ENCODE assay signal across 1 cellular context in genomic region chr6:21987501-21987957, GRCh38.
TF ChIP-seq lines count a peak whose summit lies in the region.

No MANE protein-coding gene starts in this region.

TF ChIP-seq in K562, 482 proteins besides CTCF, POLR2A, EP300 and RAD21 (continued from another document and continues in another):
- TF ChIP-seq, protein P1, sequence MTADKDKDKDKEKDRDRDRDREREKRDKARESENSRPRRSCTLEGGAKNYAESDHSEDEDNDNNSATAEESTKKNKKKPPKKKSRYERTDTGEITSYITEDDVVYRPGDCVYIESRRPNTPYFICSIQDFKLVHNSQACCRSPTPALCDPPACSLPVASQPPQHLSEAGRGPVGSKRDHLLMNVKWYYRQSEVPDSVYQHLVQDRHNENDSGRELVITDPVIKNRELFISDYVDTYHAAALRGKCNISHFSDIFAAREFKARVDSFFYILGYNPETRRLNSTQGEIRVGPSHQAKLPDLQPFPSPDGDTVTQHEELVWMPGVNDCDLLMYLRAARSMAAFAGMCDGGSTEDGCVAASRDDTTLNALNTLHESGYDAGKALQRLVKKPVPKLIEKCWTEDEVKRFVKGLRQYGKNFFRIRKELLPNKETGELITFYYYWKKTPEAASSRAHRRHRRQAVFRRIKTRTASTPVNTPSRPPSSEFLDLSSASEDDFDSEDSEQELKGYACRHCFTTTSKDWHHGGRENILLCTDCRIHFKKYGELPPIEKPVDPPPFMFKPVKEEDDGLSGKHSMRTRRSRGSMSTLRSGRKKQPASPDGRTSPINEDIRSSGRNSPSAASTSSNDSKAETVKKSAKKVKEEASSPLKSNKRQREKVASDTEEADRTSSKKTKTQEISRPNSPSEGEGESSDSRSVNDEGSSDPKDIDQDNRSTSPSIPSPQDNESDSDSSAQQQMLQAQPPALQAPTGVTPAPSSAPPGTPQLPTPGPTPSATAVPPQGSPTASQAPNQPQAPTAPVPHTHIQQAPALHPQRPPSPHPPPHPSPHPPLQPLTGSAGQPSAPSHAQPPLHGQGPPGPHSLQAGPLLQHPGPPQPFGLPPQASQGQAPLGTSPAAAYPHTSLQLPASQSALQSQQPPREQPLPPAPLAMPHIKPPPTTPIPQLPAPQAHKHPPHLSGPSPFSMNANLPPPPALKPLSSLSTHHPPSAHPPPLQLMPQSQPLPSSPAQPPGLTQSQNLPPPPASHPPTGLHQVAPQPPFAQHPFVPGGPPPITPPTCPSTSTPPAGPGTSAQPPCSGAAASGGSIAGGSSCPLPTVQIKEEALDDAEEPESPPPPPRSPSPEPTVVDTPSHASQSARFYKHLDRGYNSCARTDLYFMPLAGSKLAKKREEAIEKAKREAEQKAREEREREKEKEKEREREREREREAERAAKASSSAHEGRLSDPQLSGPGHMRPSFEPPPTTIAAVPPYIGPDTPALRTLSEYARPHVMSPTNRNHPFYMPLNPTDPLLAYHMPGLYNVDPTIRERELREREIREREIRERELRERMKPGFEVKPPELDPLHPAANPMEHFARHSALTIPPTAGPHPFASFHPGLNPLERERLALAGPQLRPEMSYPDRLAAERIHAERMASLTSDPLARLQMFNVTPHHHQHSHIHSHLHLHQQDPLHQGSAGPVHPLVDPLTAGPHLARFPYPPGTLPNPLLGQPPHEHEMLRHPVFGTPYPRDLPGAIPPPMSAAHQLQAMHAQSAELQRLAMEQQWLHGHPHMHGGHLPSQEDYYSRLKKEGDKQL (CRISPR knock-in tag; IDR thresholded peaks at IDR 0.05; ENCODE audit: borderline replicate concordance), result no peak
- TF ChIP-seq SAP30 (IDR thresholded peaks at IDR 0.05; ENCODE audit: borderline replicate concordance, insufficient read depth, low read depth, low read length, poor library complexity, severe bottlenecking), result no peak
- no peak; the same call in 1 of the 2 replicates for TF ChIP-seq NFRKB (IDR thresholded peaks at IDR 0.05; ENCODE audit: low read depth)
- TF ChIP-seq U2AF2 (optimal IDR thresholded peaks at IDR 0.05; ENCODE audit: low read depth, low read length), result no peak
- no peak for TF ChIP-seq SIRT6 (IDR thresholded peaks at IDR 0.05; ENCODE audit: low read depth, low read length)
- no peak for TF ChIP-seq ZKSCAN3 (CRISPR knock-in tag; IDR thresholded peaks at IDR 0.05)
- no peak for TF ChIP-seq NFIX (CRISPR knock-in tag; IDR thresholded peaks at IDR 0.05; ENCODE audit: low read depth)
- peak; percentile 85 for TF ChIP-seq GABPA (tag; conservative IDR thresholded peaks at IDR 0.05; ENCODE audit: low read depth)
- TF ChIP-seq ZNF696 (CRISPR knock-in tag; conservative IDR thresholded peaks at IDR 0.05), result no peak
- peak; percentile 67 for TF ChIP-seq POLR2H (tag; IDR thresholded peaks at IDR 0.05; ENCODE audit: low read depth)
- no peak for TF ChIP-seq TSC22D4 (tag; IDR thresholded peaks at IDR 0.05)
- TF ChIP-seq ZNF175 (CRISPR knock-in tag; IDR thresholded peaks at IDR 0.05; ENCODE audit: low read depth), result no peak; the same call in 1 of the 2 replicates
- no peak for TF ChIP-seq ZNF124 (CRISPR knock-in tag; IDR thresholded peaks at IDR 0.05)
- peak; percentile 81 for TF ChIP-seq BHLHE40 (IDR thresholded peaks at IDR 0.05; ENCODE audit: low read length)
- TF ChIP-seq, protein P2, sequence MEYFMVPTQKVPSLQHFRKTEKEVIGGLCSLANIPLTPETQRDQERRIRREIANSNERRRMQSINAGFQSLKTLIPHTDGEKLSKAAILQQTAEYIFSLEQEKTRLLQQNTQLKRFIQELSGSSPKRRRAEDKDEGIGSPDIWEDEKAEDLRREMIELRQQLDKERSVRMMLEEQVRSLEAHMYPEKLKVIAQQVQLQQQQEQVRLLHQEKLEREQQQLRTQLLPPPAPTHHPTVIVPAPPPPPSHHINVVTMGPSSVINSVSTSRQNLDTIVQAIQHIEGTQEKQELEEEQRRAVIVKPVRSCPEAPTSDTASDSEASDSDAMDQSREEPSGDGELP (CRISPR knock-in tag; IDR thresholded peaks at IDR 0.05; ENCODE audit: borderline replicate concordance), result no peak
- 0 out of 2 replicates have a peak, but pooled peaks have one; percentile 21 for TF ChIP-seq GTF2E2 (tag; IDR thresholded peaks at IDR 0.05)
- TF ChIP-seq ZNF232 (CRISPR knock-in tag; IDR thresholded peaks at IDR 0.05), result no peak
- TF ChIP-seq SP1 (CRISPR knock-in tag; IDR thresholded peaks at IDR 0.05), result no peak
- TF ChIP-seq NBN (IDR thresholded peaks at IDR 0.05; ENCODE audit: low read depth), result no peak
- 0 out of 2 replicates have a peak, but pooled peaks have one; percentile 54 for TF ChIP-seq MBD1 (CRISPR knock-in tag; IDR thresholded peaks at IDR 0.05)
- TF ChIP-seq DNMT1 (IDR thresholded peaks at IDR 0.05), result no peak
- no peak for TF ChIP-seq THRB (CRISPR knock-in tag; conservative IDR thresholded peaks at IDR 0.05)
- TF ChIP-seq RNF2 (IDR thresholded peaks at IDR 0.05), result peak; percentile 71; the same call in 1 of the 2 replicates
- no peak for TF ChIP-seq MYC (IDR thresholded peaks at IDR 0.05; ENCODE audit: low read depth, low read length)
- no peak for TF ChIP-seq MYC (CRISPR knock-in tag; IDR thresholded peaks at IDR 0.05; ENCODE audit: borderline replicate concordance, low read depth)
- peak; percentile 87 for TF ChIP-seq LEF1 (IDR thresholded peaks at IDR 0.05)
- TF ChIP-seq DMBX1 (CRISPR knock-in tag; IDR thresholded peaks at IDR 0.05; ENCODE audit: borderline replicate concordance), result peak; percentile 59; the same call in 1 of the 2 replicates
- TF ChIP-seq MCM3 (IDR thresholded peaks at IDR 0.05), result no peak
- TF ChIP-seq FUS (optimal IDR thresholded peaks at IDR 0.05; ENCODE audit: low read depth, low read length), result no peak
- TF ChIP-seq PTTG1 (tag; IDR thresholded peaks at IDR 0.05; ENCODE audit: low read depth), result no peak
- TF ChIP-seq HDAC2 (IDR thresholded peaks at IDR 0.05), result no peak
- TF ChIP-seq KLF6 (CRISPR knock-in tag; IDR thresholded peaks at IDR 0.05; ENCODE audit: borderline replicate concordance), result no peak
- TF ChIP-seq ZBED1 (IDR thresholded peaks at IDR 0.05), result no peak
- TF ChIP-seq, protein P3, sequence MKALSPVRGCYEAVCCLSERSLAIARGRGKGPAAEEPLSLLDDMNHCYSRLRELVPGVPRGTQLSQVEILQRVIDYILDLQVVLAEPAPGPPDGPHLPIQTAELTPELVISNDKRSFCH (CRISPR knock-in tag; IDR thresholded peaks at IDR 0.05), result no peak
- TF ChIP-seq, protein P3 (tag; IDR thresholded peaks at IDR 0.05), result no peak
- no peak for TF ChIP-seq ZNF224 (CRISPR knock-in tag; IDR thresholded peaks at IDR 0.05)
- TF ChIP-seq ELF1 (tag; IDR thresholded peaks at IDR 0.05), result peak; percentile 81
- TF ChIP-seq, protein P4, sequence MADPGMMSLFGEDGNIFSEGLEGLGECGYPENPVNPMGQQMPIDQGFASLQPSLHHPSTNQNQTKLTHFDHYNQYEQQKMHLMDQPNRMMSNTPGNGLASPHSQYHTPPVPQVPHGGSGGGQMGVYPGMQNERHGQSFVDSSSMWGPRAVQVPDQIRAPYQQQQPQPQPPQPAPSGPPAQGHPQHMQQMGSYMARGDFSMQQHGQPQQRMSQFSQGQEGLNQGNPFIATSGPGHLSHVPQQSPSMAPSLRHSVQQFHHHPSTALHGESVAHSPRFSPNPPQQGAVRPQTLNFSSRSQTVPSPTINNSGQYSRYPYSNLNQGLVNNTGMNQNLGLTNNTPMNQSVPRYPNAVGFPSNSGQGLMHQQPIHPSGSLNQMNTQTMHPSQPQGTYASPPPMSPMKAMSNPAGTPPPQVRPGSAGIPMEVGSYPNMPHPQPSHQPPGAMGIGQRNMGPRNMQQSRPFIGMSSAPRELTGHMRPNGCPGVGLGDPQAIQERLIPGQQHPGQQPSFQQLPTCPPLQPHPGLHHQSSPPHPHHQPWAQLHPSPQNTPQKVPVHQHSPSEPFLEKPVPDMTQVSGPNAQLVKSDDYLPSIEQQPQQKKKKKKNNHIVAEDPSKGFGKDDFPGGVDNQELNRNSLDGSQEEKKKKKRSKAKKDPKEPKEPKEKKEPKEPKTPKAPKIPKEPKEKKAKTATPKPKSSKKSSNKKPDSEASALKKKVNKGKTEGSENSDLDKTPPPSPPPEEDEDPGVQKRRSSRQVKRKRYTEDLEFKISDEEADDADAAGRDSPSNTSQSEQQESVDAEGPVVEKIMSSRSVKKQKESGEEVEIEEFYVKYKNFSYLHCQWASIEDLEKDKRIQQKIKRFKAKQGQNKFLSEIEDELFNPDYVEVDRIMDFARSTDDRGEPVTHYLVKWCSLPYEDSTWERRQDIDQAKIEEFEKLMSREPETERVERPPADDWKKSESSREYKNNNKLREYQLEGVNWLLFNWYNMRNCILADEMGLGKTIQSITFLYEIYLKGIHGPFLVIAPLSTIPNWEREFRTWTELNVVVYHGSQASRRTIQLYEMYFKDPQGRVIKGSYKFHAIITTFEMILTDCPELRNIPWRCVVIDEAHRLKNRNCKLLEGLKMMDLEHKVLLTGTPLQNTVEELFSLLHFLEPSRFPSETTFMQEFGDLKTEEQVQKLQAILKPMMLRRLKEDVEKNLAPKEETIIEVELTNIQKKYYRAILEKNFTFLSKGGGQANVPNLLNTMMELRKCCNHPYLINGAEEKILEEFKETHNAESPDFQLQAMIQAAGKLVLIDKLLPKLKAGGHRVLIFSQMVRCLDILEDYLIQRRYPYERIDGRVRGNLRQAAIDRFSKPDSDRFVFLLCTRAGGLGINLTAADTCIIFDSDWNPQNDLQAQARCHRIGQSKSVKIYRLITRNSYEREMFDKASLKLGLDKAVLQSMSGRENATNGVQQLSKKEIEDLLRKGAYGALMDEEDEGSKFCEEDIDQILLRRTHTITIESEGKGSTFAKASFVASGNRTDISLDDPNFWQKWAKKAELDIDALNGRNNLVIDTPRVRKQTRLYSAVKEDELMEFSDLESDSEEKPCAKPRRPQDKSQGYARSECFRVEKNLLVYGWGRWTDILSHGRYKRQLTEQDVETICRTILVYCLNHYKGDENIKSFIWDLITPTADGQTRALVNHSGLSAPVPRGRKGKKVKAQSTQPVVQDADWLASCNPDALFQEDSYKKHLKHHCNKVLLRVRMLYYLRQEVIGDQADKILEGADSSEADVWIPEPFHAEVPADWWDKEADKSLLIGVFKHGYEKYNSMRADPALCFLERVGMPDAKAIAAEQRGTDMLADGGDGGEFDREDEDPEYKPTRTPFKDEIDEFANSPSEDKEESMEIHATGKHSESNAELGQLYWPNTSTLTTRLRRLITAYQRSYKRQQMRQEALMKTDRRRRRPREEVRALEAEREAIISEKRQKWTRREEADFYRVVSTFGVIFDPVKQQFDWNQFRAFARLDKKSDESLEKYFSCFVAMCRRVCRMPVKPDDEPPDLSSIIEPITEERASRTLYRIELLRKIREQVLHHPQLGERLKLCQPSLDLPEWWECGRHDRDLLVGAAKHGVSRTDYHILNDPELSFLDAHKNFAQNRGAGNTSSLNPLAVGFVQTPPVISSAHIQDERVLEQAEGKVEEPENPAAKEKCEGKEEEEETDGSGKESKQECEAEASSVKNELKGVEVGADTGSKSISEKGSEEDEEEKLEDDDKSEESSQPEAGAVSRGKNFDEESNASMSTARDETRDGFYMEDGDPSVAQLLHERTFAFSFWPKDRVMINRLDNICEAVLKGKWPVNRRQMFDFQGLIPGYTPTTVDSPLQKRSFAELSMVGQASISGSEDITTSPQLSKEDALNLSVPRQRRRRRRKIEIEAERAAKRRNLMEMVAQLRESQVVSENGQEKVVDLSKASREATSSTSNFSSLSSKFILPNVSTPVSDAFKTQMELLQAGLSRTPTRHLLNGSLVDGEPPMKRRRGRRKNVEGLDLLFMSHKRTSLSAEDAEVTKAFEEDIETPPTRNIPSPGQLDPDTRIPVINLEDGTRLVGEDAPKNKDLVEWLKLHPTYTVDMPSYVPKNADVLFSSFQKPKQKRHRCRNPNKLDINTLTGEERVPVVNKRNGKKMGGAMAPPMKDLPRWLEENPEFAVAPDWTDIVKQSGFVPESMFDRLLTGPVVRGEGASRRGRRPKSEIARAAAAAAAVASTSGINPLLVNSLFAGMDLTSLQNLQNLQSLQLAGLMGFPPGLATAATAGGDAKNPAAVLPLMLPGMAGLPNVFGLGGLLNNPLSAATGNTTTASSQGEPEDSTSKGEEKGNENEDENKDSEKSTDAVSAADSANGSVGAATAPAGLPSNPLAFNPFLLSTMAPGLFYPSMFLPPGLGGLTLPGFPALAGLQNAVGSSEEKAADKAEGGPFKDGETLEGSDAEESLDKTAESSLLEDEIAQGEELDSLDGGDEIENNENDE (IDR thresholded peaks at IDR 0.05; ENCODE audit: low read depth, low read length), result no peak
- TF ChIP-seq PHF20 (IDR thresholded peaks at IDR 0.05; ENCODE audit: partially characterized antibody), result no peak
